ENCODE assay signal across 9 cellular contexts in the genomic region with DNA sequence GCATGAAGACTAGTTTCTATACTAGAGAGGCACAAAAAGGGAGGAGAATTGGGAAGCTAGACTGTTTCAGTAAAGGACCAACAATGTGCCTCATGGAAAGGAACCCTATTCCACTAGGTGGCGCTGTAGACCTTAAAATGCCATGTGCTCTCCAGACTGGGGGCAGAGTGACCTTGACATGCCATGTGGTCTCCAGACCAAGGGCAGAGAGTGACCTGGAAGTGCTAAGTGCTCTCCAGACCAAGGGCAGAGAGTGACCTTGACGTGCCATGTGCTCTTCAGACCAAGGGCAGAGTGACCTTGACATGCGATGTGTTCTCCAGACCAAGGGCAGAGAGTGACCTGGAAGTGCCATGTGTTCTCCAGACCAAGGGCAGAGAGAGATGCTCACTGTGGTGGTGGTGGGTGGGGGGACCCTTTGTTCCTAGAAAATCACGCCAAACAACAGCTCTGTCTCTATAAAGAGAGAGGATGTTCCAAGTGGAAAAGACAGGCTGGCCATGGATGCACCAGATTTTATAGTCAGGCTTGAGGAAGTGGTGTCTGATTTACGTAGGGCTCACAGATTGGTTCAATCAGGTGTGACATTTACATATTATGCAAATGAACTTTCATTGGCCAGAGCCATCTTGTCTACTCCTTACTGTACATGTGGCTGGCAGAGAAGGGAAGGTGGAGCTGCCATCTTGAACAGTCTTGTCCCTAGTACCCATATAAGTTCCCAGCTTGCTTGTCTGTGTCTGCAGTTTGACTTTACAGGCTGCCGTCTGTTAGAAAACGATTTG.
DNase-seq lines count a peak whose midpoint lies in the region; TF ChIP-seq lines count a peak whose summit lies in the region.
"Had no signal": no experiment of that assay in that cellular context is flagged by ENCODE, and none has a peak within 500 bp of the region (broad histone marks: within the 10 kb centered on the region; RNA-seq: fewer than 3 reads in every experiment).

No MANE protein-coding gene starts in this region.

- H3K27me3 Mint-ChIP-seq in type B pancreatic cell (no peaks in the 10 kb centered on the region), CD14-positive monocyte (ENCODE audit: low read depth in 3 of 3) (peaks cover 0 to 7% (median 0%) of the 10 kb centered on the region in 3 donors)
- H3K27me3 Mint-ChIP-seq: central memory CD8-positive, alpha-beta T cell had no signal

- no peaks in the 10 kb centered on the region for H3K27me3 ChIP-seq in ovary

- intact Hi-C loops in ovary (cut with DNase I) (no loop called here), CD14-positive monocyte (cut with micrococcal nuclease) (no loop called here)

- H3K36me3 ChIP-seq in ovary, result no peaks in the 10 kb centered on the region

- no peaks in the 10 kb centered on the region for H3K4me1 ChIP-seq in ovary (ENCODE audit: insufficient read depth)

- TF ChIP-seq POLR2A in ovary (IDR thresholded peaks at IDR 0.05), result no peak

- H3K4me3 Mint-ChIP-seq in type B pancreatic cell (no peak overlapping the region), CD14-positive monocyte (no peak overlapping the region)
- H3K4me3 Mint-ChIP-seq: central memory CD8-positive, alpha-beta T cell had no signal

- peaks cover 0 to 3% of the 10 kb centered on the region in 2 donors for H3K9me3 ChIP-seq in ovary

- H3K9me3 Mint-ChIP-seq in type B pancreatic cell (peaks cover 7% of the 10 kb centered on the region), CD14-positive monocyte (peaks cover 1 to 22% (median 3%) of the 10 kb centered on the region in 7 donors)

- TF ChIP-seq RAD21 in Ishikawa (IDR thresholded peaks at IDR 0.05; ENCODE audit: low read depth), result peak; percentile 86

- WGBS in ovary, 3 donors, result 56 to 61% (median 58%) methylated on average over 7 of the region's 7 CpGs

- no peak for TF ChIP-seq EP300 in Ishikawa (IDR thresholded peaks at IDR 0.05; ENCODE audit: borderline replicate concordance)
- TF ChIP-seq EP300 in ovary (IDR thresholded peaks at IDR 0.05), result no peak

- H3K4me3 ChIP-seq in AG09309 (ENCODE audit: control insufficient read depth, low read depth, low read length) (no peak overlapping the region), ovary (no peak overlapping the region)

- H3K36me3 Mint-ChIP-seq in type B pancreatic cell (no peaks in the 10 kb centered on the region), CD14-positive monocyte (no peaks in the 10 kb centered on the region)

- TF ChIP-seq CTCF in AG09309 (IDR thresholded peaks at IDR 0.05; ENCODE audit: control insufficient read depth, insufficient read depth, low read depth, low read length, missing control alignments), result peak; percentile 17
- TF ChIP-seq CTCF in GM12874 (IDR thresholded peaks at IDR 0.05; ENCODE audit: insufficient read depth, low read depth, low read length), result peak; percentile 55
- peak; percentile 78 for TF ChIP-seq CTCF in type B pancreatic cell (conservative IDR thresholded peaks at IDR 0.05)
- no peak for TF ChIP-seq CTCF in ovary (IDR thresholded peaks at IDR 0.05)
- no peak for TF ChIP-seq CTCF in CD14-positive monocyte (IDR thresholded peaks at IDR 0.05)

- no peak overlapping the region for H3K27ac ChIP-seq in ovary

- H3K27ac Mint-ChIP-seq in type B pancreatic cell (no peak overlapping the region), CD14-positive monocyte (no peak overlapping the region)

- H3K4me1 Mint-ChIP-seq in type B pancreatic cell (ENCODE audit: unreplicated experiment) (no peaks in the 10 kb centered on the region), CD14-positive monocyte (no peaks in the 10 kb centered on the region)
- H3K4me1 Mint-ChIP-seq: central memory CD8-positive, alpha-beta T cell had no signal

- DNase-seq in AG09309 (ENCODE audit: low read depth) (no peak), SHP77 treated with DMSO at 0.1 percent for 48 hours (lab: John Stamatoyannopoulos, UW) (peak; percentile 50), iPS DF 19.7 (ENCODE audit: low read depth, low spot score) (peak; percentile 70), type B pancreatic cell (ENCODE audit: extremely low spot score, unreplicated experiment) (no peak), ovary (no peak), CD14-positive monocyte (ENCODE audit: low spot score) (no peak)

TF ChIP-seq in Ishikawa, 13 proteins besides CTCF, POLR2A, EP300 and RAD21:
- TF ChIP-seq, protein P1, sequence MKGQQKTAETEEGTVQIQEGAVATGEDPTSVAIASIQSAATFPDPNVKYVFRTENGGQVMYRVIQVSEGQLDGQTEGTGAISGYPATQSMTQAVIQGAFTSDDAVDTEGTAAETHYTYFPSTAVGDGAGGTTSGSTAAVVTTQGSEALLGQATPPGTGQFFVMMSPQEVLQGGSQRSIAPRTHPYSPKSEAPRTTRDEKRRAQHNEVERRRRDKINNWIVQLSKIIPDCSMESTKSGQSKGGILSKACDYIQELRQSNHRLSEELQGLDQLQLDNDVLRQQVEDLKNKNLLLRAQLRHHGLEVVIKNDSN (IDR thresholded peaks at IDR 0.05), result no peak
- TF ChIP-seq NFIC (IDR thresholded peaks at IDR 0.05) (no peak), ZBTB7A (IDR thresholded peaks at IDR 0.05; ENCODE audit: low read depth) (no peak), CEBPB (IDR thresholded peaks at IDR 0.05) (no peak)
- TF ChIP-seq, protein P2, sequence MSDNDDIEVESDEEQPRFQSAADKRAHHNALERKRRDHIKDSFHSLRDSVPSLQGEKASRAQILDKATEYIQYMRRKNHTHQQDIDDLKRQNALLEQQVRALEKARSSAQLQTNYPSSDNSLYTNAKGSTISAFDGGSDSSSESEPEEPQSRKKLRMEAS (IDR thresholded peaks at IDR 0.05), result peak; percentile 46; the same call in 1 of the 2 replicates

Comparison
In these comparisons a context has a peak if more than half of its experiments do, and no peak if none do; other contexts are left out.
1. DNase-seq: peak in SHP77 treated with DMSO at 0.1 percent for 48 hours (single experiment) and iPS DF 19.7 (single experiment); none in AG09309 (single experiment), type B pancreatic cell (single experiment), ovary (0 of 5) and CD14-positive monocyte (single experiment).
2. CTCF ChIP-seq: peak in AG09309 (single experiment), GM12874 (single experiment) and type B pancreatic cell (single experiment); none in ovary (0 of 3) and CD14-positive monocyte (single experiment).